Comparison of ENCODE assay signal across 7 cellular contexts in genomic region chr7:102450242-102450641, GRCh38.
A peak's percentile ranks its signal among the peaks of the same experiment; 100 is the strongest.
DNase-seq lines count a peak whose midpoint lies in the region; ATAC-seq and TF ChIP-seq lines count a peak whose summit lies in the region.

No MANE protein-coding gene starts in this region.

- no peak overlapping the region for H3K27ac Mint-ChIP-seq in activated naive CD8-positive, alpha-beta T cell treated with anti-CD3 and anti-CD28 coated beads, Interleukin-2, amount 50 U/mL, for 24 hours

- H3K27me3 Mint-ChIP-seq in activated naive CD8-positive, alpha-beta T cell treated with anti-CD3 and anti-CD28 coated beads, Interleukin-2, amount 50 U/mL, for 24 hours, result no peaks in the 10 kb centered on the region

- ATAC-seq in activated naive CD8-positive, alpha-beta T cell treated with anti-CD3 and anti-CD28 coated beads, Interleukin-2, amount 50 U/mL, for 24 hours, result peak; percentile 71

- in situ Hi-C loops in GM13977 (cut with MboI; ENCODE audit: low pct_unique_long_range_greater_than_20kb, low sequenced_read_pairs, unreplicated experiment), result no loop called here

- H3K4me3 Mint-ChIP-seq in activated naive CD8-positive, alpha-beta T cell treated with anti-CD3 and anti-CD28 coated beads, Interleukin-2, amount 50 U/mL, for 24 hours, result no peak overlapping the region

- peaks cover 4% of the 10 kb centered on the region for H3K4me1 Mint-ChIP-seq in activated naive CD8-positive, alpha-beta T cell treated with anti-CD3 and anti-CD28 coated beads, Interleukin-2, amount 50 U/mL, for 24 hours

- H3K9me3 Mint-ChIP-seq in activated naive CD8-positive, alpha-beta T cell treated with anti-CD3 and anti-CD28 coated beads, Interleukin-2, amount 50 U/mL, for 24 hours, result no peaks in the 10 kb centered on the region

- peaks cover 7% of the 10 kb centered on the region for H3K36me3 Mint-ChIP-seq in activated naive CD8-positive, alpha-beta T cell treated with anti-CD3 and anti-CD28 coated beads, Interleukin-2, amount 50 U/mL, for 24 hours (ENCODE audit: low read depth)

- DNase-seq in GM13977 (ENCODE audit: low spot score), result peak; percentile 64
- DNase-seq in NCI-H69 (lab: John Stamatoyannopoulos, UW), result peak; percentile 59
- peak; percentile 41 for DNase-seq in activated naive CD8-positive, alpha-beta T cell treated with anti-CD3 and anti-CD28 coated beads, Interleukin-2, amount 50 U/mL, for 24 hours
- peak; percentile 49 to 62 for DNase-seq in stimulated activated CD4-positive, alpha-beta T cell treated with anti-CD3 and anti-CD28 coated beads, Interleukin-2, amount 100 ng/mL, for 24 hours
- DNase-seq in NOMO-1 treated with DMSO at 0.1 percent for 48 hours (lab: John Stamatoyannopoulos, UW; ENCODE audit: unreplicated experiment), result no peak
- no peak for DNase-seq in GDM1 (lab: John Stamatoyannopoulos, UW)
- DNase-seq in NCI-H510A treated with DMSO at 0.1 percent for 48 hours (lab: John Stamatoyannopoulos, UW), result no peak

- peak; percentile 54 for TF ChIP-seq CTCF in GM13977 (IDR thresholded peaks at IDR 0.05; ENCODE audit: extremely low read depth, insufficient read depth, missing control alignments)

Comparison
In these comparisons a context has a peak if more than half of its experiments do, and no peak if none do; other contexts are left out.
1. DNase-seq: peak in GM13977 (single experiment), NCI-H69 (single experiment), activated naive CD8-positive, alpha-beta T cell treated with anti-CD3 and anti-CD28 coated beads, Interleukin-2, amount 50 U/mL, for 24 hours (single experiment) and stimulated activated CD4-positive, alpha-beta T cell treated with anti-CD3 and anti-CD28 coated beads, Interleukin-2, amount 100 ng/mL, for 24 hours (2 of 2); none in NOMO-1 treated with DMSO at 0.1 percent for 48 hours (single experiment), GDM1 (single experiment) and NCI-H510A treated with DMSO at 0.1 percent for 48 hours (single experiment).